ENCODE assay signal across 10 cellular contexts in the genomic region with DNA sequence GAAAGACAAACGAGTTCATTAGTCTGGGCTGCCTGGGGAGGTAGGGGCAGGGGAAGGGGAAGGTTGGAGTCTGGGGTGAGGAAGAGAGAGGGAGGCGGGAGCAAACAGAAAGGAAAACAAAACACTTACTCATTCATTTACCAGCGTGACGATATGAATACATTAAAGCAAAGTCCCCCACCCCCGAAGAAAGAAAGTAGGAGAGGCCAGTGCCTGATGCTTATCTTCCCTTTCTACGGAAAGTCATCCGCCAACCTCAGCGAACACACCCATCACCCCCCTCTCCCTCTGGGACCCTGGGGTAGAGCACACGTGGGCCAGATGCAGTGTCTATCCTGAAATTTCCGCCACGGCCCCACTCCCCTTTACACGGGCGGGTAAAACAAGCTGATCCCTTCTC. TPM values are rescaled to one million over a fixed set of nuclear protein-coding genes. Genes with fewer than 3 reads are reported as not detected.
"Had no signal": no experiment of that assay in that cellular context is flagged by ENCODE, and none has a peak within 500 bp of the region (broad histone marks: within the 10 kb centered on the region; RNA-seq: fewer than 3 reads in every experiment).

No MANE protein-coding gene starts in this region.

- DNase-seq: H7, Kasumi-1, KG1 had no signal

- ATAC-seq: GM23338, HCT116, HepG2 had no signal

- H3K4me2 ChIP-seq: GM23338 had no signal

- H2AFZ ChIP-seq: GM23338 had no signal

- H3K4me3 ChIP-seq: GM23338 had no signal

- H3K27ac ChIP-seq: HL-60 had no signal

- FAIRE-seq: HepG2 had no signal

RNA-seq across cellular contexts. Expression of gene ABCC8, which starts 13.7 kb away (rescaled TPM):
- total RNA-seq: H4, HepG2, HT1080 had no signal
- polyA plus RNA-seq: HepG2, IgD-negative memory B cell had no signal
